ENCODE assay signal across 13 cellular contexts in the genomic region with DNA sequence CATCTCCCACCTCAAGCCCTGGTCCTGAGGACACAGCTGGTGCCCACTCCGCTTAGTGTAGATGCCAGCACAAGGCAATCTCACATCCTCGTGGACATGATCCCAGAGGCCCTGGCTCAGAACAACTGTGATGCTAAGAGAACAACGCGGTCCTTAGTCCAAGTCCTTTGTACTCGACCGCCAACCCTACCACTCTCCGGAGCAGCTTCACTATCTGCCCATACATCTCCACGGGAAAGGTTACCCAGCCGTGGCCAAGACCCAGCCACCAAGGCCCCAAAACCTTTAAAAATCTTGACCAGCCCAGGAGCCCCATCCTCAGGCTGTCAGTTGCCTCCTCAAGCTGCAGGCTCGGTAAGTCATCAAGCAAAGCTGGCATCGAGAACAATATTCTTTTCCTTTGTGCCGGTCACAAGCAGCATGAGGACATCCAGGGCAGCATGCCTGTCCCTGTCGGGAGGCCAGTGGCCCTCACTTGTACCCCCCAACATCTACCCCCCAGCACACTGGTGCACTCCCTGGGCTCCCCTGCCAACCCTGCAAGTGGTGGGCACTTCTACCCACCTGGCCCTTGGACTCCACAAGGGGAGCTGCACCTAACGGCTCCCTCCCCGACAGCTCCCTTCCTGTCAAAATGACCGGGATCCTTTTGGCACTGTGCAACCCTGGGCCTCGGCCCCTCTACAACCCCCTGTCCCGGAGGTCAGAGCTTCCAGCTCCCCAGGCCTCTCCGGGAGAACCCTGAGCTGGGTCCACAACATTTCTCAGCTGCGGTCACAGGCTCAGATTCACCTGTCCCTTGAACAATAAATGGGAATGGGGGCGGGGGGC. TPM values are rescaled to one million over a fixed set of nuclear protein-coding genes. Genes with fewer than 3 reads are reported as not detected.
A peak's percentile ranks its signal among the peaks of the same experiment; 100 is the strongest.
DNase-seq lines count a peak whose midpoint lies in the region; ATAC-seq and TF ChIP-seq lines count a peak whose summit lies in the region.
"Had no signal": no experiment of that assay in that cellular context is flagged by ENCODE, and none has a peak within 500 bp of the region (broad histone marks: within the 10 kb centered on the region; RNA-seq: fewer than 3 reads in every experiment).

No MANE protein-coding gene starts in this region.

- TF ChIP-seq CTCF in CD4-positive, alpha-beta T cell (IDR thresholded peaks at IDR 0.05): no peak
- TF ChIP-seq CTCF in foreskin keratinocyte (conservative IDR thresholded peaks at IDR 0.05): no peak

- no peak for ATAC-seq in CD4-positive, alpha-beta T cell (ENCODE audit: poor library complexity)
- ATAC-seq in T-helper 17 cell (no peak), foreskin keratinocyte (no peak), GM19452 (IDR thresholded peaks at IDR 0.05; ENCODE audit: unreplicated experiment) (no peak)

- peak in 1 of 10 experiments; percentile 23 for DNase-seq in CD4-positive, alpha-beta T cell
- DNase-seq in T-helper 17 cell: peak in 1 of 3 donors; percentile 3
- DNase-seq in hippocampal formation (lab: John Stamatoyannopoulos, UW): peak; percentile 55 to 64
- no peak for DNase-seq in foreskin keratinocyte
- no peak for DNase-seq in NCI-H1436 treated with DMSO at 0.1 percent for 48 hours (lab: John Stamatoyannopoulos, UW)
- no peak for DNase-seq in NCI-H128 (lab: John Stamatoyannopoulos, UW; ENCODE audit: unreplicated experiment)
- DNase-seq: activated CD8-positive, alpha-beta memory T cell treated with anti-CD3 and anti-CD28 coated beads, Interleukin-2, amount 50 U/mL, for 48 hours; NCI-H345; testis had no signal

- H3K4me1 ChIP-seq in rectal smooth muscle tissue (ENCODE audit: control insufficient read depth, insufficient read depth, low read length) (peaks cover 31% of the 10 kb centered on the region), foreskin keratinocyte (no peaks in the 10 kb centered on the region)

- peaks cover 38% of the 10 kb centered on the region for H3K4me1 Mint-ChIP-seq in CD4-positive, alpha-beta T cell (ENCODE audit: low read depth)
- peaks cover 24% of the 10 kb centered on the region for H3K4me1 Mint-ChIP-seq in T-helper 17 cell

- no peak overlapping the region for H3K4me3 ChIP-seq in rectal smooth muscle tissue (ENCODE audit: low read length)
- H3K4me3 ChIP-seq: testis had no signal

- intact Hi-C loops in CD4-positive, alpha-beta T cell (cut with DNase I, micrococcal nuclease): loop anchor here in 1 of 2 experiments (10.0 kb wide), 1 partner anchor 48 kb away; no protein-coding TSS in a partner anchor

- H3K36me3 Mint-ChIP-seq in CD4-positive, alpha-beta T cell (ENCODE audit: low read depth): no peaks in the 10 kb centered on the region
- no peaks in the 10 kb centered on the region for H3K36me3 Mint-ChIP-seq in T-helper 17 cell (ENCODE audit: low read depth)

- POLR2A ChIA-PET in CD4-positive, alpha-beta T cell (lab: Charles Lee): no interaction called here

- no peaks in the 10 kb centered on the region for H3K9me3 Mint-ChIP-seq in CD4-positive, alpha-beta T cell

- no peaks in the 10 kb centered on the region for H3K9me3 ChIP-seq in CD4-positive, alpha-beta T cell (ENCODE audit: control insufficient read depth, low read length)
- no peaks in the 10 kb centered on the region for H3K9me3 ChIP-seq in T-helper 17 cell (ENCODE audit: control insufficient read depth, low read length, poor library complexity, severe bottlenecking)
- H3K9me3 ChIP-seq: testis had no signal

- H3K36me3 ChIP-seq in rectal smooth muscle tissue (ENCODE audit: control insufficient read depth, insufficient read depth, low read length): no peaks in the 10 kb centered on the region

- peaks cover 4% of the 10 kb centered on the region for H3K27me3 ChIP-seq in CD4-positive, alpha-beta T cell (ENCODE audit: control insufficient read depth, insufficient read depth, low read length)
- H3K27me3 ChIP-seq in rectal smooth muscle tissue (ENCODE audit: control insufficient read depth, insufficient read depth, low read length): no peaks in the 10 kb centered on the region
- H3K27me3 ChIP-seq in foreskin keratinocyte: peaks cover 23% of the 10 kb centered on the region
- H3K27me3 ChIP-seq: testis had no signal

- H3K9ac ChIP-seq in rectal smooth muscle tissue (ENCODE audit: low read length): no peak overlapping the region

- peaks cover 17% of the 10 kb centered on the region for H3K27me3 Mint-ChIP-seq in CD4-positive, alpha-beta T cell
- peaks cover 27% of the 10 kb centered on the region for H3K27me3 Mint-ChIP-seq in T-helper 17 cell

- H3K27ac ChIP-seq in CD4-positive, alpha-beta T cell (ENCODE audit: low read depth, low read length): no peak overlapping the region
- H3K27ac ChIP-seq in rectal smooth muscle tissue (ENCODE audit: low read depth, low read length) (peak overlapping the region; percentile 40), foreskin keratinocyte (no peak overlapping the region)

- peak overlapping the region; percentile 10 for H3K27ac Mint-ChIP-seq in CD4-positive, alpha-beta T cell
- no peak overlapping the region for H3K27ac Mint-ChIP-seq in T-helper 17 cell

- CTCF ChIA-PET in CD4-positive, alpha-beta T cell (lab: Charles Lee): interaction anchor here (1.3 kb wide), 1 partner anchor 631 kb away, joined by 3 read pairs; no protein-coding TSS in a partner anchor

- H3K4me3 Mint-ChIP-seq in CD4-positive, alpha-beta T cell: peak overlapping the region; percentile 65
- H3K4me3 Mint-ChIP-seq in T-helper 17 cell: peak overlapping the region; percentile 49

RNA-seq across cellular contexts. Expression of a gene that starts 2.5 kb away (rescaled TPM):
- 1 to 10 TPM; 6.7 to 9.1 TPM for total RNA-seq in CD4-positive, alpha-beta T cell
- 1 to 10 TPM; 6.8 to 8.1 TPM for total RNA-seq in T-helper 17 cell
- 13.0 and 16.4 TPM in 2 replicates for total RNA-seq in foreskin keratinocyte
- polyA plus RNA-seq in foreskin keratinocyte: 7.7 and 9.0 TPM in 2 replicates

RNA-seq across cellular contexts. Expression of a gene that starts 56.0 kb away (rescaled TPM):
- total RNA-seq in CD4-positive, alpha-beta T cell: not detected
- not detected for total RNA-seq in T-helper 17 cell
- not detected in 2 replicates for total RNA-seq in foreskin keratinocyte
- polyA plus RNA-seq in foreskin keratinocyte: not detected in 2 replicates
- total RNA-seq: T-helper 1 cell treated with Interleukin-12 subunit alpha and Interleukin-12 subunit beta and Interleukin-4 antibody, amounts not matched to agents 30 ng/mL and 1 ng/mL, for 36 hours had no signal
- polyA plus RNA-seq: keratinocyte had no signal

Comparison
In these comparisons a context has a peak if more than half of its experiments do, and no peak if none do; other contexts are left out.
1. DNase-seq: peak in hippocampal formation (2 of 2); none in foreskin keratinocyte (0 of 2), NCI-H1436 treated with DMSO at 0.1 percent for 48 hours (single experiment) and NCI-H128 (single experiment).